8 cellular contexts compared by ENCODE assay signal in genomic region chr17:74770498-74771318, GRCh38. TPM values are rescaled to one million over a fixed set of nuclear protein-coding genes. Genes with fewer than 3 reads are reported as not detected.
DNase-seq lines count a peak whose midpoint lies in the region; ATAC-seq lines count a peak whose summit lies in the region.

No MANE protein-coding gene starts in this region.

- H3K4me1 ChIP-seq in effector memory CD4-positive, alpha-beta T cell (ENCODE audit: control insufficient read depth, insufficient read depth, low read length, poor library complexity, severe bottlenecking) = peaks cover 12% of the 10 kb centered on the region

- H3K9me3 Mint-ChIP-seq in naive B cell = no peaks in the 10 kb centered on the region
- H3K9me3 Mint-ChIP-seq in stimulated activated naive CD8-positive, alpha-beta T cell treated with anti-CD3 and anti-CD28 coated beads, Interleukin-15, amount 100 ng/mL, for 72 hours = no peaks in the 10 kb centered on the region

- H3K4me3 ChIP-seq in effector memory CD4-positive, alpha-beta T cell (ENCODE audit: insufficient read depth, low read depth, low read length, poor library complexity, severe bottlenecking) = no peak overlapping the region

- DNase-seq in NCI-H748 (lab: John Stamatoyannopoulos, UW; ENCODE audit: unreplicated experiment) (peak; percentile 25), NCI-H748 treated with DMSO at 0.1 percent for 48 hours (lab: John Stamatoyannopoulos, UW) (no peak), NCI-H526 (lab: John Stamatoyannopoulos, UW) (peak; percentile 31 to 81), naive B cell (peak; percentile 66)
- DNase-seq in activated CD8-positive, alpha-beta memory T cell treated with anti-CD3 and anti-CD28 coated beads for 1 hour (ENCODE audit: extremely low read depth in 1 of 2, low read depth in 1 of 2) = peak; percentile 54 to 65
- peak; percentile 62 to 65 (median 63) for DNase-seq in effector memory CD4-positive, alpha-beta T cell
- peak; percentile 70 to 75 for DNase-seq in stimulated activated naive CD8-positive, alpha-beta T cell treated with anti-CD3 and anti-CD28 coated beads, Interleukin-15, amount 100 ng/mL, for 72 hours

- peaks cover 0 to 21% of the 10 kb centered on the region in 2 donors for H3K36me3 Mint-ChIP-seq in naive B cell

- peak; percentile 89 to 96 for ATAC-seq in naive B cell (ENCODE audit: low read depth in 2 of 2)
- ATAC-seq in stimulated activated naive CD8-positive, alpha-beta T cell treated with anti-CD3 and anti-CD28 coated beads, Interleukin-15, amount 100 ng/mL, for 72 hours = peak; percentile 91
- ATAC-seq in HG02870 (IDR thresholded peaks at IDR 0.05; ENCODE audit: unreplicated experiment) = no peak

- H3K4me3 Mint-ChIP-seq in naive B cell = peak overlapping the region in 2 of 8 donors; percentile 53 to 81
- H3K4me3 Mint-ChIP-seq in stimulated activated naive CD8-positive, alpha-beta T cell treated with anti-CD3 and anti-CD28 coated beads, Interleukin-15, amount 100 ng/mL, for 72 hours = no peak overlapping the region

- no peaks in the 10 kb centered on the region for H3K27me3 ChIP-seq in effector memory CD4-positive, alpha-beta T cell (replicated peaks; ENCODE audit: control insufficient read depth, insufficient read depth, low read length, poor library complexity, severe bottlenecking)

- H3K9me3 ChIP-seq in effector memory CD4-positive, alpha-beta T cell (ENCODE audit: control insufficient read depth, low read length) = no peaks in the 10 kb centered on the region

- H3K27ac Mint-ChIP-seq in naive B cell = peak overlapping the region in 3 of 6 donors; percentile 11 to 89 (median 18)
- H3K27ac Mint-ChIP-seq in stimulated activated naive CD8-positive, alpha-beta T cell treated with anti-CD3 and anti-CD28 coated beads, Interleukin-15, amount 100 ng/mL, for 72 hours = peak overlapping the region; percentile 74 to 81

- H3K36me3 ChIP-seq in effector memory CD4-positive, alpha-beta T cell (ENCODE audit: control insufficient read depth, insufficient read depth, low read length) = peaks cover 71% of the 10 kb centered on the region

- H3K27me3 Mint-ChIP-seq in naive B cell = no peaks in the 10 kb centered on the region
- H3K27me3 Mint-ChIP-seq in stimulated activated naive CD8-positive, alpha-beta T cell treated with anti-CD3 and anti-CD28 coated beads, Interleukin-15, amount 100 ng/mL, for 72 hours = no peaks in the 10 kb centered on the region

- H3K27ac ChIP-seq in effector memory CD4-positive, alpha-beta T cell (ENCODE audit: insufficient read depth, low read length, poor library complexity, severe bottlenecking) = peak overlapping the region; percentile 23

- peaks cover 21 to 22% (median 22%) of the 10 kb centered on the region in 3 donors for H3K4me1 Mint-ChIP-seq in naive B cell
- H3K4me1 Mint-ChIP-seq in stimulated activated naive CD8-positive, alpha-beta T cell treated with anti-CD3 and anti-CD28 coated beads, Interleukin-15, amount 100 ng/mL, for 72 hours = peaks cover 64% of the 10 kb centered on the region

RNA-seq across cellular contexts. Expression of gene NAT9, which starts 5.4 kb away (rescaled TPM):
- 10 to 100 TPM in 5 of 6 donors, 1 to 10 TPM in 1; 9.6 to 29.0 (median 15.6) TPM for polyA plus RNA-seq in naive B cell (ENCODE audit: low read depth in 6 of 6)

RNA-seq across cellular contexts. Expression of gene NHERF1, which starts 22.3 kb away (rescaled TPM):
- 100 to 1,000 TPM in 3 of 6 donors, 10 to 100 TPM in 3; 66.4 to 122 (median 95.9) TPM for polyA plus RNA-seq in naive B cell (ENCODE audit: low read depth in 6 of 6)

RNA-seq across cellular contexts. Expression of gene RAB37, which starts 33.7 kb away (rescaled TPM):
- 10 to 100 TPM; 49.2 to 85.5 (median 56.4) TPM for polyA plus RNA-seq in naive B cell (ENCODE audit: low read depth in 6 of 6)

RNA-seq across cellular contexts. Expression of gene CD300LF, which starts 58.0 kb away (rescaled TPM):
- 1 to 10 TPM in 2 of 6 donors, under 1 TPM in 4; 0.22 to 3.2 (median 0.43) TPM for polyA plus RNA-seq in naive B cell (ENCODE audit: low read depth in 6 of 6)
